Comparison of ENCODE assay signal across 11 cellular contexts in genomic region chr6:143746202-143747119, GRCh38.
A peak's percentile ranks its signal among the peaks of the same experiment; 100 is the strongest.
DNase-seq lines count a peak whose midpoint lies in the region; ATAC-seq, FAIRE-seq and TF ChIP-seq lines count a peak whose summit lies in the region.
"Had no signal": no experiment of that assay in that cellular context is flagged by ENCODE, and none has a peak within 500 bp of the region (broad histone marks: within the 10 kb centered on the region; RNA-seq: fewer than 3 reads in every experiment).

No MANE protein-coding gene starts in this region.

- DNase-seq in GM12878 (ENCODE audit: low read depth, low spot score) (no peak), left colon (peak in 1 of 2 donors; percentile 42), stomach (no peak), DMS153 treated with DMSO at 0.1 percent for 48 hours (lab: John Stamatoyannopoulos, UW; ENCODE audit: unreplicated experiment) (no peak), NCI-H774 (lab: John Stamatoyannopoulos, UW) (no peak), DMS114 treated with DMSO at 0.1 percent for 48 hours (lab: John Stamatoyannopoulos, UW; ENCODE audit: unreplicated experiment) (no peak), glutamatergic neuron (no peak)
- DNase-seq: activated gamma-delta T cell, NCI-H1436 treated with DMSO at 0.1 percent for 48 hours had no signal

- H3K9me3 ChIP-seq in HUES48 (ENCODE audit: control insufficient read depth, insufficient read depth, low read length) (no peaks in the 10 kb centered on the region), GM12878 (replicated peaks; ENCODE audit: control insufficient read depth, insufficient read depth, low read length) (no peaks in the 10 kb centered on the region), stomach (no peaks in the 10 kb centered on the region)

- H3K9me3 Mint-ChIP-seq in glutamatergic neuron (ENCODE audit: unreplicated experiment), result no peaks in the 10 kb centered on the region

- H3K36me3 ChIP-seq in HUES48 (ENCODE audit: control insufficient read depth, insufficient read depth, low read length) (no peaks in the 10 kb centered on the region), GM12878 (ENCODE audit: control insufficient read depth in 2 of 2, insufficient read depth in 2 of 2, low read length in 1 of 2) (no peaks in the 10 kb centered on the region), stomach (no peaks in the 10 kb centered on the region)

- H3K27me3 Mint-ChIP-seq in glutamatergic neuron (ENCODE audit: unreplicated experiment), result peaks cover 2% of the 10 kb centered on the region

- ATAC-seq in GM12878 (no peak), left colon (peak; percentile 16)

- no peaks in the 10 kb centered on the region for H3K36me3 Mint-ChIP-seq in glutamatergic neuron (ENCODE audit: unreplicated experiment)

- no peak overlapping the region for H3K27ac Mint-ChIP-seq in glutamatergic neuron (ENCODE audit: unreplicated experiment)

- H3K9ac ChIP-seq in HUES48 (ENCODE audit: low read depth, low read length), result peak overlapping the region; percentile 57
- no peak overlapping the region for H3K9ac ChIP-seq in GM12878 (ENCODE audit: control insufficient read depth, insufficient read depth, low read length)

- RAD21 ChIA-PET in GM12878 (lab: Charles Lee; ENCODE audit: unreplicated experiment), result no interaction called here

- peak overlapping the region; percentile 95 for H3K27ac ChIP-seq in HUES48 (ENCODE audit: low read depth, low read length)
- H3K27ac ChIP-seq in GM12878 (ENCODE audit: control insufficient read depth, insufficient read depth), result no peak overlapping the region
- peak overlapping the region; percentile 78 to 87 (median 82) for H3K27ac ChIP-seq in stomach

- TF ChIP-seq RAD21 in GM12878 (IDR thresholded peaks at IDR 0.05; ENCODE audit: insufficient read depth, low read depth, low read length), result no peak

- TF ChIP-seq EP300 in GM12878 (IDR thresholded peaks at IDR 0.05; ENCODE audit: borderline replicate concordance in 1 of 2, control insufficient read depth in 1 of 2, low read depth in 2 of 2, low read length in 2 of 2), result no peak
- no peak for TF ChIP-seq EP300 in stomach (IDR thresholded peaks at IDR 0.05)

- intact Hi-C loops in GM12878 (cut with micrococcal nuclease; ENCODE audit: unreplicated experiment) (no loop called here), left colon (cut with DNase I, micrococcal nuclease) (no loop called here), stomach (cut with DNase I; ENCODE audit: low total_unique reads) (no loop called here)

- H3K79me2 ChIP-seq in GM12878 (ENCODE audit: control insufficient read depth, insufficient read depth, low read length), result no peaks in the 10 kb centered on the region

- WGBS in GM12878 (ENCODE audit: insufficient coverage, insufficient replicate concordance, low lambda C conversion rate, missing lambda C conversion rate), result 60% methylated on average over 12 of the region's 12 CpGs
- 46 to 59% (median 52%) methylated on average over 12 of the region's 12 CpGs for WGBS in stomach, 5 donors

- TF ChIP-seq POLR2A in GM12878 (IDR thresholded peaks at IDR 0.05; ENCODE audit: low read depth, low read length) (no peak), stomach (IDR thresholded peaks at IDR 0.05) (no peak)

- no peak for TF ChIP-seq CTCF in GM12878 (IDR thresholded peaks at IDR 0.05 in 2 of 3, conservative IDR thresholded peaks at IDR 0.05 in 1 of 3; ENCODE audit: control insufficient read depth in 2 of 3, extremely low read depth in 1 of 3, insufficient read depth in 1 of 3, low read depth in 3 of 3, low read length in 3 of 3)
- TF ChIP-seq CTCF in stomach (IDR thresholded peaks at IDR 0.05), result no peak
- no peak for TF ChIP-seq CTCF in glutamatergic neuron (IDR thresholded peaks at IDR 0.05; ENCODE audit: partially characterized antibody, unreplicated experiment)

- POLR2A ChIA-PET in GM12878 (lab: Charles Lee), result no interaction called here

- no peak for FAIRE-seq in GM12878 (lab: Jason Lieb, UNC)
- FAIRE-seq: RCC 7860 had no signal

- H3K4me3 Mint-ChIP-seq in glutamatergic neuron (ENCODE audit: unreplicated experiment), result no peak overlapping the region

- no peaks in the 10 kb centered on the region for H4K20me1 ChIP-seq in GM12878 (ENCODE audit: control insufficient read depth, insufficient read depth)

- peaks cover 20% of the 10 kb centered on the region for H3K4me1 Mint-ChIP-seq in glutamatergic neuron (ENCODE audit: low read depth, unreplicated experiment)

- no TSS peak for BruUV-seq in GM12878 (replicated peaks; lab: Mats Ljungman, UMichigan)

- H3K4me2 ChIP-seq in GM12878 (ENCODE audit: control insufficient read depth, insufficient read depth), result no peak overlapping the region

- H3K27me3 ChIP-seq in HUES48 (ENCODE audit: control insufficient read depth, insufficient read depth, low read length), result no peaks in the 10 kb centered on the region
- H3K27me3 ChIP-seq in GM12878 (replicated peaks in 1 of 2; ENCODE audit: control insufficient read depth in 2 of 2, insufficient read depth in 2 of 2, low read length in 1 of 2), result no peaks in the 10 kb centered on the region
- no peaks in the 10 kb centered on the region for H3K27me3 ChIP-seq in stomach

- no peak overlapping the region for H2AFZ ChIP-seq in GM12878 (ENCODE audit: control insufficient read depth, low read depth, low read length)

- CTCF ChIA-PET in GM12878 (lab: Yijun Ruan, JAX), result interaction anchor here (0.7 kb wide), 1 partner anchor 9 kb away, joined by 3 read pairs; no protein-coding TSS in a partner anchor

- H3K4me1 ChIP-seq in HUES48 (ENCODE audit: control insufficient read depth, insufficient read depth, low read length), result peaks cover 91% of the 10 kb centered on the region
- no peaks in the 10 kb centered on the region for H3K4me1 ChIP-seq in GM12878 (ENCODE audit: control insufficient read depth, insufficient read depth, low read length)
- peaks cover 43 to 85% (median 65%) of the 10 kb centered on the region in 4 donors for H3K4me1 ChIP-seq in stomach

- in situ Hi-C loops in GM12878 (cut with MboI), result no loop called here

- SMC1A ChIA-PET in GM12878 (lab: Charles Lee; ENCODE audit: uncharacterized antibody, unreplicated experiment), result interaction anchor here (0.8 kb wide), 1 partner anchor 8 kb away, joined by 3 read pairs; no protein-coding TSS in a partner anchor

- H3K4me3 ChIP-seq in HUES48 (ENCODE audit: low read depth, low read length), result peak overlapping the region; percentile 26
- H3K4me3 ChIP-seq in GM12878, result no peak overlapping the region
- peak overlapping the region in 3 of 4 donors; percentile 17 to 28 (median 22) for H3K4me3 ChIP-seq in stomach

TF ChIP-seq in GM12878, 131 proteins besides CTCF, POLR2A, EP300 and RAD21:
- TF ChIP-seq YY1 (IDR thresholded peaks at IDR 0.05; ENCODE audit: low read depth, low read length) (0 out of 2 replicates have a peak, but pooled peaks have one; percentile 28), NRF1 (conservative IDR thresholded peaks at IDR 0.05; ENCODE audit: low read depth, low read length) (no peak), PBX3 (IDR thresholded peaks at IDR 0.05; ENCODE audit: insufficient replicate concordance, low read depth, low read length) (no peak), ATF7 (IDR thresholded peaks at IDR 0.05; ENCODE audit: low read depth) (no peak), CUX1 (IDR thresholded peaks at IDR 0.05; ENCODE audit: insufficient replicate concordance, low read depth, low read length) (no peak), BHLHE40 (IDR thresholded peaks at IDR 0.05; ENCODE audit: borderline replicate concordance in 1 of 2, low read depth in 2 of 2, low read length in 1 of 2) (no peak), NBN (IDR thresholded peaks at IDR 0.05) (no peak)
